Comparison of ENCODE assay signal across 2 cellular contexts in genomic region chr14:23070262-23071129, GRCh38.
TF ChIP-seq lines count a peak whose summit lies in the region.

No MANE protein-coding gene starts in this region.

TF ChIP-seq in endothelial cell of umbilical vein, 7 proteins besides CTCF, POLR2A, EP300 and RAD21:
- TF ChIP-seq MYC (IDR thresholded peaks at IDR 0.05; ENCODE audit: low read depth, low read length): no peak
- TF ChIP-seq MAX (IDR thresholded peaks at IDR 0.05; ENCODE audit: insufficient read depth, insufficient read length): no peak
- no peak for TF ChIP-seq EZH2 (IDR thresholded peaks at IDR 0.05; ENCODE audit: borderline replicate concordance, low read depth, low read length, severe bottlenecking)
- no peak for TF ChIP-seq JUN (IDR thresholded peaks at IDR 0.05; ENCODE audit: borderline replicate concordance, insufficient read depth, insufficient read length, low read depth)
- no peak for TF ChIP-seq FOS (IDR thresholded peaks at IDR 0.05; ENCODE audit: borderline replicate concordance, insufficient read depth, low read length)
- TF ChIP-seq GATA2 (IDR thresholded peaks at IDR 0.05; ENCODE audit: insufficient read depth, insufficient read length, low read depth, low read length): no peak
- TF ChIP-seq POLR2AphosphoS5 (IDR thresholded peaks at IDR 0.05; ENCODE audit: insufficient read depth, low read depth, low read length): no peak

TF ChIP-seq in GM12891, 5 proteins besides CTCF, POLR2A, EP300 and RAD21:
- TF ChIP-seq SPI1 (IDR thresholded peaks at IDR 0.05; ENCODE audit: low read depth, low read length): no peak
- TF ChIP-seq TAF1 (IDR thresholded peaks at IDR 0.05; ENCODE audit: low read depth, low read length): no peak
- no peak for TF ChIP-seq PAX5 (IDR thresholded peaks at IDR 0.05; ENCODE audit: insufficient read depth, low read length, severe bottlenecking)
- TF ChIP-seq POLR2AphosphoS5 (IDR thresholded peaks at IDR 0.05; ENCODE audit: low read depth, low read length): no peak
TF ChIP-seq in GM12891: peak in this region for 0.
